8 cellular contexts compared by ENCODE assay signal in the genomic region with DNA sequence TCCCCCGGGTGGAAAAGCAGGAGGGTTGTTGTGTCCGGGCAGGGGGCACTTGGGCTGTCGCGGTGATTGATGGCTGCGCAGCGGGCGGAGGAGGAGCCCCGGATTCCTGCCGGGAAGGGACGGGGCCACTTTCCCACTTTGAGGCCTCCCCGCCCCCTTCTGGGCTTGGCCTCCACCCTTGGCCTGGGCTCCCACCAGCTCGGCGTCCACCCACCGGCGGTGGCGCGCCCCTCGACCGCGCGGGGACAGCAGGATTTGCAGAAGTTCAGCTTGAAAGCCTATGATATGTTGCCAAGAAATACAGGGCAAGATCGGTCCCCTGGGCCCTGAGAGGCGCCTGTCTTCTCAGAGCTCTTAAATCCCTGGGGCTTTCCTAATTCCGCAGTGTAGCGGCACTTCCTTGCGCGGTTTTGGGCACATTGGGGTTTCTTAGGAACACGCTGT. TPM values are rescaled to one million over a fixed set of nuclear protein-coding genes. Genes with fewer than 3 reads are reported as not detected.
A peak's percentile ranks its signal among the peaks of the same experiment; 100 is the strongest.
DNase-seq lines count a peak whose midpoint lies in the region; ATAC-seq, FAIRE-seq and TF ChIP-seq lines count a peak whose summit lies in the region.

No MANE protein-coding gene starts in this region.

- no peak for ATAC-seq in GM19452 (IDR thresholded peaks at IDR 0.05; ENCODE audit: unreplicated experiment)

- DNase-seq in AG09309 (ENCODE audit: low read depth): no peak
- DNase-seq in NCI-H82 (lab: John Stamatoyannopoulos, UW): peak; percentile 90
- DNase-seq in epithelial cell of proximal tubule (ENCODE audit: low read depth): no peak
- peak; percentile 43 for DNase-seq in urothelium cell line (ENCODE audit: low spot score)
- no peak for DNase-seq in activated gamma-delta T cell treated with Interleukin-2 at 50 U/mL for 16 hours
- DNase-seq in NCI-H1930 (lab: John Stamatoyannopoulos, UW): no peak

- H3K4me3 ChIP-seq in AG09309 (ENCODE audit: control insufficient read depth, low read depth, low read length) (peak overlapping the region; percentile 85), epithelial cell of proximal tubule (ENCODE audit: low read depth, low read length) (peak overlapping the region; percentile 72), mesodermal cell (ENCODE audit: extremely low read depth, insufficient read depth, low read length, poor library complexity, severe bottlenecking) (peak overlapping the region; percentile 86)

- WGBS in mesodermal cell (ENCODE audit: insufficient coverage in 2 of 2), 2 experiments: 3 to 4% methylated on average over 21 to 22 of the region's 28 CpGs

- H3K4me1 ChIP-seq in mesodermal cell (ENCODE audit: control insufficient read depth, insufficient read depth, low read length, poor library complexity, severe bottlenecking): peaks cover 27% of the 10 kb centered on the region

- peak overlapping the region; percentile 97 for H3K27ac ChIP-seq in mesodermal cell (ENCODE audit: low read depth, low read length, severe bottlenecking)

- peaks cover 15% of the 10 kb centered on the region for H3K36me3 ChIP-seq in mesodermal cell (ENCODE audit: control insufficient read depth, insufficient read depth, low read length)

- TF ChIP-seq CTCF in AG09309 (IDR thresholded peaks at IDR 0.05; ENCODE audit: control insufficient read depth, insufficient read depth, low read depth, low read length, missing control alignments) (no peak), epithelial cell of proximal tubule (conservative IDR thresholded peaks at IDR 0.05; ENCODE audit: low read depth, low read length) (no peak)

- H3K9me3 ChIP-seq in mesodermal cell (ENCODE audit: control insufficient read depth, low read length): no peaks in the 10 kb centered on the region

- FAIRE-seq in urothelium cell line (lab: Jason Lieb, UNC): no peak

RNA-seq across cellular contexts. Expression of a gene that starts 0.9 kb away (rescaled TPM):
- total RNA-seq in epithelial cell of proximal tubule: 15.7 and 17.5 TPM in 2 replicates
- 39.8 TPM for polyA plus RNA-seq in mesodermal cell (2013, experiment 1 of 2)
- polyA plus RNA-seq in mesodermal cell (2013, experiment 2 of 2): 32.0 TPM

Comparison
In these comparisons a context has a peak if more than half of its experiments do, and no peak if none do; other contexts are left out.
1. DNase-seq: peak in NCI-H82 (single experiment) and urothelium cell line (single experiment); none in AG09309 (single experiment), epithelial cell of proximal tubule (single experiment), activated gamma-delta T cell treated with Interleukin-2 at 50 U/mL for 16 hours (single experiment) and NCI-H1930 (0 of 2).
2. Peak in every context shown above with its lines, with median percentiles within 50 percentile points of each other: H3K4me3 ChIP-seq.